In genomic region chr7:78489851-78490250, GRCh38 we compare ENCODE assay signal across 18 cellular contexts.
A peak's percentile ranks its signal among the peaks of the same experiment; 100 is the strongest.
DNase-seq lines count a peak whose midpoint lies in the region; ATAC-seq and TF ChIP-seq lines count a peak whose summit lies in the region.
"Had no signal": no experiment of that assay in that cellular context is flagged by ENCODE, and none has a peak within 500 bp of the region (broad histone marks: within the 10 kb centered on the region; RNA-seq: fewer than 3 reads in every experiment).

No MANE protein-coding gene starts in this region.

- H3K27ac Mint-ChIP-seq in brain = peak overlapping the region in 4 of 5 experiments; percentile 66 to 92 (median 78)
- H3K27ac Mint-ChIP-seq: CD4-positive, alpha-beta memory T cell; effector memory CD8-positive, alpha-beta T cell; naive thymus-derived CD4-positive, alpha-beta T cell had no signal

- H3K9me3 ChIP-seq in lower lobe of right lung (no peaks in the 10 kb centered on the region), gastrocnemius medialis (no peaks in the 10 kb centered on the region)
- H3K9me3 ChIP-seq: MG63, right atrium auricular region, SJSA1 had no signal

- TF ChIP-seq CTCF in brain (conservative IDR thresholded peaks at IDR 0.05) (no peak), lower lobe of right lung (IDR thresholded peaks at IDR 0.05) (no peak), gastrocnemius medialis (IDR thresholded peaks at IDR 0.05 in 4 of 5, conservative IDR thresholded peaks at IDR 0.05 in 1 of 5) (no peak)

- intact Hi-C loops in lower lobe of right lung (cut with DNase I) = no loop called here
- intact Hi-C loops in gastrocnemius medialis (cut with DNase I; ENCODE audit: low total_unique reads) = no loop called here

- H3K36me3 ChIP-seq in lower lobe of right lung (no peaks in the 10 kb centered on the region), gastrocnemius medialis (no peaks in the 10 kb centered on the region)
- H3K36me3 ChIP-seq: MG63, right atrium auricular region, SJSA1 had no signal

- in situ Hi-C loops in gastrocnemius medialis (cut with MboI; ENCODE audit: low sequenced_read_pairs in 4 of 4) = no loop called here

- no peaks in the 10 kb centered on the region for H3K27me3 Mint-ChIP-seq in brain
- H3K27me3 Mint-ChIP-seq: CD4-positive, alpha-beta memory T cell; effector memory CD8-positive, alpha-beta T cell; naive thymus-derived CD4-positive, alpha-beta T cell had no signal

- H3K4me3 ChIP-seq in lower lobe of right lung (peak overlapping the region; percentile 20), gastrocnemius medialis (no peak overlapping the region)
- H3K4me3 ChIP-seq: MG63, right atrium auricular region, SJSA1 had no signal

- H3K4me3 Mint-ChIP-seq in brain = peak overlapping the region in 4 of 5 experiments; percentile 64 to 87 (median 78)
- H3K4me3 Mint-ChIP-seq: CD4-positive, alpha-beta memory T cell; effector memory CD8-positive, alpha-beta T cell; naive thymus-derived CD4-positive, alpha-beta T cell had no signal

- peaks cover 18% of the 10 kb centered on the region for H3K36me3 Mint-ChIP-seq in brain
- H3K36me3 Mint-ChIP-seq: CD4-positive, alpha-beta memory T cell; naive thymus-derived CD4-positive, alpha-beta T cell had no signal

- ATAC-seq in lower lobe of right lung (peak in 1 of 2 donors; percentile 74), gastrocnemius medialis (no peak), GM19455 (IDR thresholded peaks at IDR 0.05; ENCODE audit: unreplicated experiment) (no peak)
- ATAC-seq: effector memory CD8-positive, alpha-beta T cell; naive thymus-derived CD4-positive, alpha-beta T cell had no signal

- no peak for TF ChIP-seq POLR2A in gastrocnemius medialis (IDR thresholded peaks at IDR 0.05)

- no peaks in the 10 kb centered on the region for H3K9me3 Mint-ChIP-seq in brain

- H3K27ac ChIP-seq in lower lobe of right lung (no peak overlapping the region), temporal lobe (ENCODE audit: low read depth, low read length) (peak overlapping the region; percentile 72), gastrocnemius medialis (no peak overlapping the region)
- H3K27ac ChIP-seq: right atrium auricular region, SJSA1, VCaP had no signal

- H3K27me3 ChIP-seq in lower lobe of right lung (ENCODE audit: low read depth) (no peaks in the 10 kb centered on the region), gastrocnemius medialis (no peaks in the 10 kb centered on the region)
- H3K27me3 ChIP-seq: MG63, right atrium auricular region had no signal

- H3K4me1 ChIP-seq in lower lobe of right lung (no peaks in the 10 kb centered on the region), gastrocnemius medialis (peaks cover 0 to 12% of the 10 kb centered on the region in 2 donors)
- H3K4me1 ChIP-seq: SJSA1 had no signal

- H3K4me1 Mint-ChIP-seq in brain = peaks cover 53% of the 10 kb centered on the region
- H3K4me1 Mint-ChIP-seq: CD4-positive, alpha-beta memory T cell; naive thymus-derived CD4-positive, alpha-beta T cell had no signal

- DNase-seq in NCI-H1105 treated with DMSO at 0.1 percent for 48 hours (lab: John Stamatoyannopoulos, UW) (peak; percentile 39), NCI-H1105 (lab: John Stamatoyannopoulos, UW) (no peak), lower lobe of right lung (no peak), MV-4-11 (lab: John Stamatoyannopoulos, UW) (no peak), gastrocnemius medialis (no peak)
- DNase-seq: activated gamma-delta T cell; CD4-positive, alpha-beta memory T cell; effector memory CD8-positive, alpha-beta T cell; glutamatergic neuron; MG63; naive thymus-derived CD4-positive, alpha-beta T cell; stimulated activated CD4-positive, alpha-beta T cell treated with anti-CD3 and anti-CD28 coated beads, Interleukin-4, amount 100 ng/mL, for 1 hour had no signal
